In the genomic region with DNA sequence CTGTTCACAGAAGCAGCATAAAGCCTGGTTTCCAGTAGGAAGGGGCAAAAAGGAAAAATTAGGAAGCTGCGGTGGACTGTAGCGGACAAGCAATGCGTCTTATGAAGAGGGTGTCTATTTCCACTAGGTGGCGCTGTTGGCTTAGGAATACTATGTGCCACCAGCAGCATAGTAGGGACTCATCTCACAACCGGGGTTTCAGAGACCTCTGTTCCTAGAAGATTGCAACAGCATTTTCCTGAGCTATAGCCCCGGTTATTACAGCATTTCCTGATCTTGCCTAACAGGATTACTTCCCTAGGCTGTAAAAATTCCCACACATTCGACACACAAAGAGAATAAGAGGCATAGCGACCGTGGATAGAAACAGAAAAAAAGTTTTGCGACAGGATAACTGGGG, we compare ENCODE assay signal across 8 cellular contexts.
DNase-seq lines count a peak whose midpoint lies in the region; ATAC-seq and TF ChIP-seq lines count a peak whose summit lies in the region.
"Had no signal": no experiment of that assay in that cellular context is flagged by ENCODE, and none has a peak within 500 bp of the region (broad histone marks: within the 10 kb centered on the region; RNA-seq: fewer than 3 reads in every experiment).

No MANE protein-coding gene starts in this region.

- peak; percentile 29 for TF ChIP-seq CTCF in astrocyte of the cerebellum (IDR thresholded peaks at IDR 0.05; ENCODE audit: low read depth, low read length, missing control alignments)

- in situ Hi-C loops in astrocyte of the cerebellum (cut with HindIII; ENCODE audit: low sequenced_read_pairs), result no loop called here

- H3K4me3 ChIP-seq in Jurkat, Clone E6-1 (ENCODE audit: low read length), result no peak overlapping the region
- H3K4me3 ChIP-seq in astrocyte of the cerebellum (ENCODE audit: low read depth, low read length), result no peak overlapping the region

- ATAC-seq in GM18861 (IDR thresholded peaks at IDR 0.05; ENCODE audit: unreplicated experiment), result no peak
- ATAC-seq in GM18498 (IDR thresholded peaks at IDR 0.05; ENCODE audit: unreplicated experiment), result no peak
- no peak for ATAC-seq in GM18505 (IDR thresholded peaks at IDR 0.05; ENCODE audit: unreplicated experiment)

- TF ChIP-seq POLR2A in GM18505 (IDR thresholded peaks at IDR 0.05; ENCODE audit: borderline replicate concordance, extremely low read depth, insufficient read depth, insufficient read length), result no peak

- DNase-seq in ELF-1 (ENCODE audit: low read depth, low spot score), result peak; percentile 67
- DNase-seq in Jurkat, Clone E6-1 (ENCODE audit: low read depth, low spot score), result peak; percentile 62
- no peak for DNase-seq in astrocyte of the cerebellum (ENCODE audit: low read depth)
- peak; percentile 27 for DNase-seq in kidney tubule cell (ENCODE audit: low spot score)
- DNase-seq: activated B cell treated with CpG ODN at 0.5 μM for 24 hours had no signal
